Comparison of ENCODE assay signal across 17 cellular contexts in genomic region chr14:26887842-26888241, GRCh38.
"Had no signal": no experiment of that assay in that cellular context is flagged by ENCODE, and none has a peak within 500 bp of the region (broad histone marks: within the 10 kb centered on the region; RNA-seq: fewer than 3 reads in every experiment).

No MANE protein-coding gene starts in this region.

- H3K9me3 ChIP-seq: pancreas, transverse colon had no signal

- DNase-seq: activated CD4-positive, CD25-positive, alpha-beta regulatory T cell treated with anti-CD3 and anti-CD28 coated beads, Interleukin-2, amount 50 U/mL, for 72 hours; activated naive CD4-positive, alpha-beta T cell treated with Interleukin-2 at 50 U/mL for 16 hours; dorsolateral prefrontal cortex; foreskin keratinocyte; head of caudate nucleus; immature natural killer cell; midbrain; pancreas; stimulated activated CD4-positive, alpha-beta T cell treated with anti-CD3 and anti-CD28 coated beads, Interleukin-15, amount 100 ng/mL, for 24 hours; stimulated activated CD4-positive, alpha-beta T cell treated with anti-CD3 and anti-CD28 coated beads, Interleukin-4, amount 100 ng/mL, for 1 hour; stimulated activated naive B cell treated with anti-CD40 and anti-IgM and Interleukin-4, amounts not matched to agents 10 μg/mL and 1 μg/mL and 100 μg/mL, for 72 hours; T-helper 1 cell; transverse colon had no signal

- H3K27ac ChIP-seq: dorsolateral prefrontal cortex, foreskin keratinocyte, neural progenitor cell, pancreas, transverse colon had no signal

- H3K4me2 ChIP-seq: neural progenitor cell had no signal

- H3K36me3 ChIP-seq: neural progenitor cell, pancreas, transverse colon had no signal

- H3K4me1 ChIP-seq: foreskin keratinocyte, neural progenitor cell, pancreas, transverse colon had no signal

- H3K9ac ChIP-seq: neural progenitor cell had no signal

- ATAC-seq: foreskin keratinocyte; pancreas; SK-N-SH treated with all-trans-retinoic acid at 6 μM for 48 hours; stimulated activated naive B cell treated with anti-CD40 and anti-IgM and Interleukin-4, amounts not matched to agents 10 μg/mL and 1 μg/mL and 100 μg/mL, for 72 hours had no signal

- H2AFZ ChIP-seq: neural progenitor cell had no signal

- H3K27me3 ChIP-seq: dorsolateral prefrontal cortex, foreskin keratinocyte, neural progenitor cell, pancreas, transverse colon had no signal

- H3K4me3 ChIP-seq: dorsolateral prefrontal cortex, lung, neural progenitor cell, pancreas, skin epidermis, transverse colon had no signal
